ENCODE assay signal across 9 cellular contexts in genomic region chr14:54669759-54670630, GRCh38.
DNase-seq lines count a peak whose midpoint lies in the region; ATAC-seq and TF ChIP-seq lines count a peak whose summit lies in the region.
"Had no signal": no experiment of that assay in that cellular context is flagged by ENCODE, and none has a peak within 500 bp of the region (broad histone marks: within the 10 kb centered on the region; RNA-seq: fewer than 3 reads in every experiment).

No MANE protein-coding gene starts in this region.

- intact Hi-C loops in activated CD4-positive, alpha-beta T cell treated with anti-CD3 and anti-CD28 coated beads for 36 hours (cut with DNase I, micrococcal nuclease) = loop anchor here (5.0 to 10.0 kb wide), 3 partner anchors 43 to 1235 kb away; no protein-coding TSS in a partner anchor

- no peaks in the 10 kb centered on the region for H3K27me3 ChIP-seq in foreskin keratinocyte
- no peaks in the 10 kb centered on the region for H3K27me3 ChIP-seq in H7 (ENCODE audit: control insufficient read depth, insufficient read depth, low read length)

- peak; percentile 83 for ATAC-seq in activated CD4-positive, alpha-beta T cell treated with anti-CD3 and anti-CD28 coated beads for 36 hours
- peak; percentile 65 for ATAC-seq in activated CD8-positive, alpha-beta T cell treated with anti-CD3 and anti-CD28 coated beads, Interleukin-2, amount 10 ng/mL, durations not matched to agents 7 days and 5 days
- peak; percentile 80 for ATAC-seq in foreskin keratinocyte
- ATAC-seq in stimulated activated naive CD8-positive, alpha-beta T cell treated with anti-CD3 and anti-CD28 coated beads, Interleukin-15, Interleukin-2, amounts not matched to agents 100 U/mL and 50 U/mL, for 24 hours = peak; percentile 68

- no peaks in the 10 kb centered on the region for H3K36me3 Mint-ChIP-seq in activated CD4-positive, alpha-beta T cell treated with anti-CD3 and anti-CD28 coated beads for 36 hours (ENCODE audit: low read depth)
- no peaks in the 10 kb centered on the region for H3K36me3 Mint-ChIP-seq in activated CD8-positive, alpha-beta T cell treated with anti-CD3 and anti-CD28 coated beads, Interleukin-2, amount 10 ng/mL, durations not matched to agents 7 days and 5 days (ENCODE audit: low read depth)

- peaks cover 35% of the 10 kb centered on the region for H3K4me1 ChIP-seq in foreskin keratinocyte

- POLR2A ChIA-PET in activated CD4-positive, alpha-beta T cell treated with anti-CD3 and anti-CD28 coated beads for 36 hours (lab: Charles Lee) = interaction anchor here (0.7 kb wide), 1 partner anchor 103 kb away, joined by 3 read pairs; the partner anchor contains the start of gene SAMD4A
- POLR2A ChIA-PET in activated CD8-positive, alpha-beta T cell treated with anti-CD3 and anti-CD28 coated beads, Interleukin-2, amount 10 ng/mL, durations not matched to agents 7 days and 5 days (lab: Charles Lee) = no interaction called here

- H3K4me3 ChIP-seq in H7 (ENCODE audit: insufficient read depth, low read depth, low read length) = no peak overlapping the region

- H3K4me1 Mint-ChIP-seq in activated CD4-positive, alpha-beta T cell treated with anti-CD3 and anti-CD28 coated beads for 36 hours = peaks cover 29% of the 10 kb centered on the region
- peaks cover 35% of the 10 kb centered on the region for H3K4me1 Mint-ChIP-seq in activated CD8-positive, alpha-beta T cell treated with anti-CD3 and anti-CD28 coated beads, Interleukin-2, amount 10 ng/mL, durations not matched to agents 7 days and 5 days (ENCODE audit: low read depth)

- H3K4me3 Mint-ChIP-seq in activated CD4-positive, alpha-beta T cell treated with anti-CD3 and anti-CD28 coated beads for 36 hours = no peak overlapping the region
- H3K4me3 Mint-ChIP-seq in activated CD8-positive, alpha-beta T cell treated with anti-CD3 and anti-CD28 coated beads, Interleukin-2, amount 10 ng/mL, durations not matched to agents 7 days and 5 days = no peak overlapping the region

- peak overlapping the region; percentile 81 for H3K27ac ChIP-seq in foreskin keratinocyte

- peak overlapping the region; percentile 39 for H3K27ac Mint-ChIP-seq in activated CD4-positive, alpha-beta T cell treated with anti-CD3 and anti-CD28 coated beads for 36 hours
- peak overlapping the region; percentile 10 for H3K27ac Mint-ChIP-seq in activated CD8-positive, alpha-beta T cell treated with anti-CD3 and anti-CD28 coated beads, Interleukin-2, amount 10 ng/mL, durations not matched to agents 7 days and 5 days

- no peaks in the 10 kb centered on the region for H3K36me3 ChIP-seq in H7 (replicated peaks; ENCODE audit: control insufficient read depth, insufficient read depth, low read length)

- H3K9me3 Mint-ChIP-seq in activated CD4-positive, alpha-beta T cell treated with anti-CD3 and anti-CD28 coated beads for 36 hours (ENCODE audit: low read depth) = no peaks in the 10 kb centered on the region
- H3K9me3 Mint-ChIP-seq in activated CD8-positive, alpha-beta T cell treated with anti-CD3 and anti-CD28 coated beads, Interleukin-2, amount 10 ng/mL, durations not matched to agents 7 days and 5 days (ENCODE audit: insufficient read depth) = no peaks in the 10 kb centered on the region

- peak; percentile 38 for DNase-seq in activated CD4-positive, alpha-beta T cell treated with anti-CD3 and anti-CD28 coated beads for 36 hours
- DNase-seq in activated CD4-positive, alpha-beta T cell treated with anti-CD3 and anti-CD28 coated beads for 1 hour = no peak
- peak; percentile 40 for DNase-seq in activated CD8-positive, alpha-beta T cell treated with anti-CD3 and anti-CD28 coated beads, Interleukin-2, amount 10 ng/mL, durations not matched to agents 7 days and 5 days
- DNase-seq in foreskin keratinocyte (peak; percentile 78 to 88), G401 (ENCODE audit: low spot score) (no peak), H7 (no peak), medulla oblongata (ENCODE audit: extremely low spot score) (no peak)
- DNase-seq in stimulated activated naive CD8-positive, alpha-beta T cell treated with anti-CD3 and anti-CD28 coated beads, Interleukin-15, Interleukin-2, amounts not matched to agents 100 U/mL and 50 U/mL, for 24 hours = peak; percentile 16
- DNase-seq: NCI-H69 had no signal

- in situ Hi-C loops in G401 (cut with HindIII; ENCODE audit: low sequenced_read_pairs) = no loop called here

- CTCF ChIA-PET in activated CD4-positive, alpha-beta T cell treated with anti-CD3 and anti-CD28 coated beads for 36 hours (lab: Charles Lee) = interaction anchor here (0.7 to 3.0 kb wide), 11 partner anchors 16 to 238 kb away, joined by 3 to 10 read pairs (median 3); no protein-coding TSS in a partner anchor
- CTCF ChIA-PET in activated CD8-positive, alpha-beta T cell treated with anti-CD3 and anti-CD28 coated beads, Interleukin-2, amount 10 ng/mL, durations not matched to agents 7 days and 5 days (lab: Charles Lee) = interaction anchor here (0.8 to 2.7 kb wide), 13 partner anchors 15 to 135 kb away, joined by 3 to 21 read pairs (median 4); partner anchors contain the start of gene SAMD4A

- no peak for TF ChIP-seq CTCF in foreskin keratinocyte (conservative IDR thresholded peaks at IDR 0.05)

- peaks cover 22% of the 10 kb centered on the region for H3K27me3 Mint-ChIP-seq in activated CD4-positive, alpha-beta T cell treated with anti-CD3 and anti-CD28 coated beads for 36 hours
- peaks cover 45% of the 10 kb centered on the region for H3K27me3 Mint-ChIP-seq in activated CD8-positive, alpha-beta T cell treated with anti-CD3 and anti-CD28 coated beads, Interleukin-2, amount 10 ng/mL, durations not matched to agents 7 days and 5 days (ENCODE audit: low read depth)

Comparison
In these comparisons a context has a peak if more than half of its experiments do, and no peak if none do; other contexts are left out.
1. DNase-seq: peak in activated CD4-positive, alpha-beta T cell treated with anti-CD3 and anti-CD28 coated beads for 36 hours (single experiment), activated CD8-positive, alpha-beta T cell treated with anti-CD3 and anti-CD28 coated beads, Interleukin-2, amount 10 ng/mL, durations not matched to agents 7 days and 5 days (single experiment), foreskin keratinocyte (2 of 2) and stimulated activated naive CD8-positive, alpha-beta T cell treated with anti-CD3 and anti-CD28 coated beads, Interleukin-15, Interleukin-2, amounts not matched to agents 100 U/mL and 50 U/mL, for 24 hours (single experiment); none in activated CD4-positive, alpha-beta T cell treated with anti-CD3 and anti-CD28 coated beads for 1 hour (single experiment), G401 (single experiment), H7 (single experiment) and medulla oblongata (single experiment).
2. Peak in every context shown above with its lines, with median percentiles within 50 percentile points of each other: ATAC-seq.